6 cellular contexts compared by ENCODE assay signal in the genomic region with DNA sequence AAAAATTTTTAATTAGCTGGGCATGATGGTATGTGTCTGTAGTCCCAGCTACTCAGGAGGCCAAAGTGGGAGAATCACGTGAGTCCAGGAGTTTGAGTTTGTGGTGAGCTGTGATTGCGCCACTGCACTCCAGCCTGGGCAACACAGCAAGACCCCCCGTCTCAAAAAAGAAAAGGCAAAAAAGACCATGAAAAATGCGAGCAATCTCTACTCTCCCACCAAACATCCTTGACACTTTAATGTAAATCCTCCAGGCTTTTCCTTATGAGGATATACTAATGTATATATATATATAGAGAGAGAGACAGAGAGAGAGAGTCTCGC.
"Had no signal": no experiment of that assay in that cellular context is flagged by ENCODE, and none has a peak within 500 bp of the region (broad histone marks: within the 10 kb centered on the region; RNA-seq: fewer than 3 reads in every experiment).

No MANE protein-coding gene starts in this region.

- H3K4me3 ChIP-seq: GM23338 had no signal

- H3K4me2 ChIP-seq: GM23338, KMS-11 had no signal

- DNase-seq: HCEC 1CT, IMR-90 had no signal

- H3K4me3 Mint-ChIP-seq: GM23338, H9 had no signal

- H3K27ac Mint-ChIP-seq: GM23338, H9 had no signal

- H3K27ac ChIP-seq: HL-60, KMS-11 had no signal
